In the genomic region with DNA sequence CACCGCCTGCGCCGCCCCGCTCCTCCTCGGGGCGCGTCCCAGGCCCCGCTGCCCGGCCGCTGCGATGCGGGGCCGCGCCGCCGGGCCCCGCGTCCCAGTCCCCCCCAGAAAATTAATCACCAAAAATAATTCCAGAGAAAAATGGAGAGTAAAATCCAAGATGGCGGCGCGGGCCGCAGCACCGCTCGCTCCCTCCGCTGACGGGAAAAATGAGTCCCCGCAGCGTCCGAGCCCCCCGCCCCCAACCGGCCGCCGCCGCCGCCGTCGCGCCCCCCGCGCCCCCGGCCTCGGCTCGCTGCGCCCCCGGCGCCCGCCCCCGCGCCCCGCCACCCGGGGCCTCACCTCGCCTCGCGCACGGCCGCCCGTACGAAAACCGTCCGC, we compare ENCODE assay signal across 3 cellular contexts.
TF ChIP-seq lines count a peak whose summit lies in the region.

A gene (minus strand): TSS at position 162 of the 381 bp plus-strand sequence. CDS start 23,220 bp downstream, outside the sequence.

TF ChIP-seq in SK-N-SH, 30 proteins besides CTCF, POLR2A, EP300 and RAD21 (continued from another document):
- TF ChIP-seq CHD2 (IDR thresholded peaks at IDR 0.05; ENCODE audit: low read length, partially characterized antibody) (peak; percentile 89), TAF1 (IDR thresholded peaks at IDR 0.05; ENCODE audit: borderline replicate concordance, low read depth, low read length) (peak; percentile 73; the same call in 1 of the 2 replicates), RFX5 (IDR thresholded peaks at IDR 0.05; ENCODE audit: low read length) (no peak)
- TF ChIP-seq, protein P1, sequence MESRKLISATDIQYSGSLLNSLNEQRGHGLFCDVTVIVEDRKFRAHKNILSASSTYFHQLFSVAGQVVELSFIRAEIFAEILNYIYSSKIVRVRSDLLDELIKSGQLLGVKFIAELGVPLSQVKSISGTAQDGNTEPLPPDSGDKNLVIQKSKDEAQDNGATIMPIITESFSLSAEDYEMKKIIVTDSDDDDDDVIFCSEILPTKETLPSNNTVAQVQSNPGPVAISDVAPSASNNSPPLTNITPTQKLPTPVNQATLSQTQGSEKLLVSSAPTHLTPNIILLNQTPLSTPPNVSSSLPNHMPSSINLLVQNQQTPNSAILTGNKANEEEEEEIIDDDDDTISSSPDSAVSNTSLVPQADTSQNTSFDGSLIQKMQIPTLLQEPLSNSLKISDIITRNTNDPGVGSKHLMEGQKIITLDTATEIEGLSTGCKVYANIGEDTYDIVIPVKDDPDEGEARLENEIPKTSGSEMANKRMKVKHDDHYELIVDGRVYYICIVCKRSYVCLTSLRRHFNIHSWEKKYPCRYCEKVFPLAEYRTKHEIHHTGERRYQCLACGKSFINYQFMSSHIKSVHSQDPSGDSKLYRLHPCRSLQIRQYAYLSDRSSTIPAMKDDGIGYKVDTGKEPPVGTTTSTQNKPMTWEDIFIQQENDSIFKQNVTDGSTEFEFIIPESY (IDR thresholded peaks at IDR 0.05; ENCODE audit: borderline replicate concordance, low read depth) = no peak
- TF ChIP-seq, protein P2, sequence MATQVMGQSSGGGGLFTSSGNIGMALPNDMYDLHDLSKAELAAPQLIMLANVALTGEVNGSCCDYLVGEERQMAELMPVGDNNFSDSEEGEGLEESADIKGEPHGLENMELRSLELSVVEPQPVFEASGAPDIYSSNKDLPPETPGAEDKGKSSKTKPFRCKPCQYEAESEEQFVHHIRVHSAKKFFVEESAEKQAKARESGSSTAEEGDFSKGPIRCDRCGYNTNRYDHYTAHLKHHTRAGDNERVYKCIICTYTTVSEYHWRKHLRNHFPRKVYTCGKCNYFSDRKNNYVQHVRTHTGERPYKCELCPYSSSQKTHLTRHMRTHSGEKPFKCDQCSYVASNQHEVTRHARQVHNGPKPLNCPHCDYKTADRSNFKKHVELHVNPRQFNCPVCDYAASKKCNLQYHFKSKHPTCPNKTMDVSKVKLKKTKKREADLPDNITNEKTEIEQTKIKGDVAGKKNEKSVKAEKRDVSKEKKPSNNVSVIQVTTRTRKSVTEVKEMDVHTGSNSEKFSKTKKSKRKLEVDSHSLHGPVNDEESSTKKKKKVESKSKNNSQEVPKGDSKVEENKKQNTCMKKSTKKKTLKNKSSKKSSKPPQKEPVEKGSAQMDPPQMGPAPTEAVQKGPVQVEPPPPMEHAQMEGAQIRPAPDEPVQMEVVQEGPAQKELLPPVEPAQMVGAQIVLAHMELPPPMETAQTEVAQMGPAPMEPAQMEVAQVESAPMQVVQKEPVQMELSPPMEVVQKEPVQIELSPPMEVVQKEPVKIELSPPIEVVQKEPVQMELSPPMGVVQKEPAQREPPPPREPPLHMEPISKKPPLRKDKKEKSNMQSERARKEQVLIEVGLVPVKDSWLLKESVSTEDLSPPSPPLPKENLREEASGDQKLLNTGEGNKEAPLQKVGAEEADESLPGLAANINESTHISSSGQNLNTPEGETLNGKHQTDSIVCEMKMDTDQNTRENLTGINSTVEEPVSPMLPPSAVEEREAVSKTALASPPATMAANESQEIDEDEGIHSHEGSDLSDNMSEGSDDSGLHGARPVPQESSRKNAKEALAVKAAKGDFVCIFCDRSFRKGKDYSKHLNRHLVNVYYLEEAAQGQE (IDR thresholded peaks at IDR 0.05; ENCODE audit: low read depth, low read length) = 0 out of 2 replicates have a peak, but pooled peaks have one; percentile 9

TF ChIP-seq in SK-N-SH treated with all-trans-retinoic acid at 6 μM for 48 hours, 23 proteins besides CTCF, POLR2A, EP300 and RAD21 (continued from another document):
- TF ChIP-seq TCF4 (CRISPR knock-in tag; IDR thresholded peaks at IDR 0.05; ENCODE audit: borderline replicate concordance) (no peak), TOX (CRISPR knock-in tag; IDR thresholded peaks at IDR 0.05; ENCODE audit: borderline replicate concordance) (no peak), SNAI2 (CRISPR knock-in tag; IDR thresholded peaks at IDR 0.05) (no peak), ZNF565 (CRISPR knock-in tag; conservative IDR thresholded peaks at IDR 0.05; ENCODE audit: low read depth) (no peak)
- TF ChIP-seq, protein P3, sequence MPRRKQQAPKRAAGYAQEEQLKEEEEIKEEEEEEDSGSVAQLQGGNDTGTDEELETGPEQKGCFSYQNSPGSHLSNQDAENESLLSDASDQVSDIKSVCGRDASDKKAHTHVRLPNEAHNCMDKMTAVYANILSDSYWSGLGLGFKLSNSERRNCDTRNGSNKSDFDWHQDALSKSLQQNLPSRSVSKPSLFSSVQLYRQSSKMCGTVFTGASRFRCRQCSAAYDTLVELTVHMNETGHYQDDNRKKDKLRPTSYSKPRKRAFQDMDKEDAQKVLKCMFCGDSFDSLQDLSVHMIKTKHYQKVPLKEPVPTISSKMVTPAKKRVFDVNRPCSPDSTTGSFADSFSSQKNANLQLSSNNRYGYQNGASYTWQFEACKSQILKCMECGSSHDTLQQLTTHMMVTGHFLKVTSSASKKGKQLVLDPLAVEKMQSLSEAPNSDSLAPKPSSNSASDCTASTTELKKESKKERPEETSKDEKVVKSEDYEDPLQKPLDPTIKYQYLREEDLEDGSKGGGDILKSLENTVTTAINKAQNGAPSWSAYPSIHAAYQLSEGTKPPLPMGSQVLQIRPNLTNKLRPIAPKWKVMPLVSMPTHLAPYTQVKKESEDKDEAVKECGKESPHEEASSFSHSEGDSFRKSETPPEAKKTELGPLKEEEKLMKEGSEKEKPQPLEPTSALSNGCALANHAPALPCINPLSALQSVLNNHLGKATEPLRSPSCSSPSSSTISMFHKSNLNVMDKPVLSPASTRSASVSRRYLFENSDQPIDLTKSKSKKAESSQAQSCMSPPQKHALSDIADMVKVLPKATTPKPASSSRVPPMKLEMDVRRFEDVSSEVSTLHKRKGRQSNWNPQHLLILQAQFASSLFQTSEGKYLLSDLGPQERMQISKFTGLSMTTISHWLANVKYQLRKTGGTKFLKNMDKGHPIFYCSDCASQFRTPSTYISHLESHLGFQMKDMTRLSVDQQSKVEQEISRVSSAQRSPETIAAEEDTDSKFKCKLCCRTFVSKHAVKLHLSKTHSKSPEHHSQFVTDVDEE (CRISPR knock-in tag; IDR thresholded peaks at IDR 0.05) = no peak

TF ChIP-seq in WTC11, 78 proteins besides CTCF, POLR2A, EP300 and RAD21 (continued from another document):
- no peak for TF ChIP-seq ZNF263 (CRISPR knock-in tag; IDR thresholded peaks at IDR 0.05; ENCODE audit: low read depth)
- TF ChIP-seq, protein P4, sequence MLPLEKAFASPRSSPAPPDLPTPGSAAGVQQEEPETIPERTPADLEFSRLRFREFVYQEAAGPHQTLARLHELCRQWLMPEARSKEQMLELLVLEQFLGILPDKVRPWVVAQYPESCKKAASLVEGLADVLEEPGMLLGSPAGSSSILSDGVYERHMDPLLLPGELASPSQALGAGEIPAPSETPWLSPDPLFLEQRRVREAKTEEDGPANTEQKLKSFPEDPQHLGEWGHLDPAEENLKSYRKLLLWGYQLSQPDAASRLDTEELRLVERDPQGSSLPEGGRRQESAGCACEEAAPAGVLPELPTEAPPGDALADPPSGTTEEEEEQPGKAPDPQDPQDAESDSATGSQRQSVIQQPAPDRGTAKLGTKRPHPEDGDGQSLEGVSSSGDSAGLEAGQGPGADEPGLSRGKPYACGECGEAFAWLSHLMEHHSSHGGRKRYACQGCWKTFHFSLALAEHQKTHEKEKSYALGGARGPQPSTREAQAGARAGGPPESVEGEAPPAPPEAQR (CRISPR knock-in tag; IDR thresholded peaks at IDR 0.05) = no peak
